ENCODE assay signal across 9 cellular contexts in the genomic region with DNA sequence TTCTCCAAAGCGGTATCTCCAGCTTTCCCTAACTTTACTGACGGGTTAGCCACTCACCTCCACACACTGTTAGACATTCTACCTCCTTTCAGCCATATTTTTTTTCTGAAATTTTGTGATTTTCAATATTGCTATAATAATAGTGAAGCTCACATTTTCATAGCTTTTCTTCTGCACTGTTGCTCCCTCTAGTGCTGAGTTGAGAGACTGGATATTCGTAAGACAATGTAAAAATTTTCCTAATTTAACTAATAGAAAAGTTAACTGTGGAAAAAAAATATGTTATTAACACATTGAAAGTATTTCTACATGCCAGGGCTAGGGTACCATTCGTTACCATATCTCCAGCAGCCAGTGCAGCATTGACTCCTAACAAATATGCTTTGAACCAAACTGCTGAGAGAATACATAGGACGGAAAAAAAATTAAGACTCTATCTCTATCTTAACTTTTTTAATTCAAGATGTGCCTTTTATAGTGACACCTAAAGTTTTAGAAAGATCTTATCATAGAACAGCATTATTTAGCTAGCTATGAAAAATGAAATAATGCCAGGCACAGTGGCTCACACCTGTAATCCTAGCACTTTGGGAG. TPM values are rescaled to one million over a fixed set of nuclear protein-coding genes. Genes with fewer than 3 reads are reported as not detected.
DNase-seq lines count a peak whose midpoint lies in the region; ATAC-seq and TF ChIP-seq lines count a peak whose summit lies in the region.
"Had no signal": no experiment of that assay in that cellular context is flagged by ENCODE, and none has a peak within 500 bp of the region (broad histone marks: within the 10 kb centered on the region; RNA-seq: fewer than 3 reads in every experiment).

No MANE protein-coding gene starts in this region.

- in situ Hi-C loops in Panc1 (cut with HindIII; ENCODE audit: low pct_unique_long_range_greater_than_20kb, low sequenced_read_pairs): no loop called here

- peaks cover 6% of the 10 kb centered on the region for H3K27me3 Mint-ChIP-seq in activated CD4-positive, alpha-beta T cell treated with anti-CD3 and anti-CD28 coated beads, Interleukin-2, amount 10 ng/mL, durations not matched to agents 7 days and 5 days

- no peaks in the 10 kb centered on the region for H3K36me3 Mint-ChIP-seq in activated CD4-positive, alpha-beta T cell treated with anti-CD3 and anti-CD28 coated beads, Interleukin-2, amount 10 ng/mL, durations not matched to agents 7 days and 5 days (ENCODE audit: low read depth)

- no peak overlapping the region for H3K27ac Mint-ChIP-seq in activated CD4-positive, alpha-beta T cell treated with anti-CD3 and anti-CD28 coated beads, Interleukin-2, amount 10 ng/mL, durations not matched to agents 7 days and 5 days

- BruUV-seq in Panc1 (replicated peaks; lab: Mats Ljungman, UMichigan): no TSS peak

- ATAC-seq in Panc1: no peak
- no peak for ATAC-seq in thoracic aorta (ENCODE audit: insufficient number of reproducible peaks, low FRiP score, low read depth)
- ATAC-seq in HG02970 (IDR thresholded peaks at IDR 0.05; ENCODE audit: low FRiP score, unreplicated experiment): no peak

- peaks cover 9% of the 10 kb centered on the region for H3K4me1 Mint-ChIP-seq in activated CD4-positive, alpha-beta T cell treated with anti-CD3 and anti-CD28 coated beads, Interleukin-2, amount 10 ng/mL, durations not matched to agents 7 days and 5 days

- H3K9me3 ChIP-seq in Panc1 (ENCODE audit: control insufficient read depth, insufficient read depth, low read depth, low read length) (no peaks in the 10 kb centered on the region), thoracic aorta (no peaks in the 10 kb centered on the region)
- H3K9me3 ChIP-seq: SJSA1 had no signal

- H3K27me3 ChIP-seq in Panc1 (ENCODE audit: control insufficient read depth, insufficient read depth, low read length) (no peaks in the 10 kb centered on the region), thoracic aorta (replicated peaks; ENCODE audit: insufficient read depth) (no peaks in the 10 kb centered on the region)

- H3K4me1 ChIP-seq in Panc1 (ENCODE audit: control insufficient read depth, insufficient read depth, low read length) (no peaks in the 10 kb centered on the region), thoracic aorta (ENCODE audit: control insufficient read depth in 1 of 2, low read depth in 2 of 2) (no peaks in the 10 kb centered on the region)
- H3K4me1 ChIP-seq: SJSA1 had no signal

- intact Hi-C loops in Panc1 (cut with micrococcal nuclease; ENCODE audit: unreplicated experiment): loop anchor here (5.0 kb wide), 1 partner anchor 293 kb away; no protein-coding TSS in a partner anchor

- no peak overlapping the region for H3K27ac ChIP-seq in Panc1 (ENCODE audit: low read length)
- H3K27ac ChIP-seq in thoracic aorta: no peak overlapping the region
- H3K27ac ChIP-seq: SJSA1 had no signal

- H3K36me3 ChIP-seq in Panc1 (ENCODE audit: control insufficient read depth, insufficient read depth, low read length) (no peaks in the 10 kb centered on the region), thoracic aorta (no peaks in the 10 kb centered on the region)
- H3K36me3 ChIP-seq: SJSA1 had no signal

- POLR2A ChIA-PET in Panc1 (lab: Charles Lee): no interaction called here
- POLR2A ChIA-PET in activated CD4-positive, alpha-beta T cell treated with anti-CD3 and anti-CD28 coated beads, Interleukin-2, amount 10 ng/mL, durations not matched to agents 7 days and 5 days (lab: Charles Lee): no interaction called here

- CTCF ChIA-PET in Panc1 (lab: Charles Lee): interaction anchor here (0.7 to 2.6 kb wide), 3 partner anchors 218 to 370 kb away, joined by 3 to 13 read pairs (median 4); no protein-coding TSS in a partner anchor
- CTCF ChIA-PET in activated CD4-positive, alpha-beta T cell treated with anti-CD3 and anti-CD28 coated beads, Interleukin-2, amount 10 ng/mL, durations not matched to agents 7 days and 5 days (lab: Charles Lee): interaction anchor here (1.5 to 1.8 kb wide), 2 partner anchors 9 to 10 kb away, joined by 5 read pairs; no protein-coding TSS in a partner anchor

- peak; percentile 15 for DNase-seq in NCI-H510A treated with DMSO at 0.1 percent for 48 hours (lab: John Stamatoyannopoulos, UW)
- DNase-seq in NCI-H510A (lab: John Stamatoyannopoulos, UW): no peak
- no peak for DNase-seq in Panc1 (ENCODE audit: low read depth, low spot score)
- peak; percentile 45 for DNase-seq in fibroblast of villous mesenchyme (ENCODE audit: low read depth)
- DNase-seq in thoracic aorta (ENCODE audit: low spot score): no peak
- no peak for DNase-seq in activated CD4-positive, alpha-beta T cell treated with anti-CD3 and anti-CD28 coated beads, Interleukin-2, amount 10 ng/mL, durations not matched to agents 7 days and 5 days
- no peak for DNase-seq in nucleus accumbens (lab: John Stamatoyannopoulos, UW)

- H3K4me3 ChIP-seq in Panc1 (ENCODE audit: low read depth in 2 of 2, low read length in 2 of 2): no peak overlapping the region
- H3K4me3 ChIP-seq in fibroblast of villous mesenchyme (ENCODE audit: low read depth, low read length): no peak overlapping the region
- no peak overlapping the region for H3K4me3 ChIP-seq in thoracic aorta
- H3K4me3 ChIP-seq: SJSA1 had no signal

- no peaks in the 10 kb centered on the region for H3K9me3 Mint-ChIP-seq in activated CD4-positive, alpha-beta T cell treated with anti-CD3 and anti-CD28 coated beads, Interleukin-2, amount 10 ng/mL, durations not matched to agents 7 days and 5 days

- H3K4me3 Mint-ChIP-seq in activated CD4-positive, alpha-beta T cell treated with anti-CD3 and anti-CD28 coated beads, Interleukin-2, amount 10 ng/mL, durations not matched to agents 7 days and 5 days: no peak overlapping the region

- TF ChIP-seq CTCF in Panc1 (IDR thresholded peaks at IDR 0.05) (peak; percentile 46; the same call in 1 of the 2 replicates), fibroblast of villous mesenchyme (IDR thresholded peaks at IDR 0.05; ENCODE audit: insufficient read depth, low read depth, low read length) (peak; percentile 59), thoracic aorta (IDR thresholded peaks at IDR 0.05) (peak; percentile 56)

RNA-seq across cellular contexts. Expression of gene ABCC9, which starts 48.7 kb away (rescaled TPM):
- total RNA-seq in Panc1 (2021; ENCODE audit: unreplicated experiment) (0.03 TPM), fibroblast of villous mesenchyme (7.4 and 12.1 TPM in 2 replicates), thoracic aorta (10 to 100 TPM; 19.6 to 42.6 TPM)
- polyA plus RNA-seq in Panc1 (2012; ENCODE audit: insufficient read length): not detected
- total RNA-seq in activated CD4-positive, alpha-beta T cell treated with anti-CD3 and anti-CD28 coated beads, Interleukin-2, amount 10 ng/mL, durations not matched to agents 7 days and 5 days: not detected

RNA-seq across cellular contexts. Expression of gene CMAS, which starts 56.1 kb away (rescaled TPM):
- total RNA-seq in Panc1 (2021; ENCODE audit: unreplicated experiment) (24.3 TPM), fibroblast of villous mesenchyme (16.8 and 28.1 TPM in 2 replicates), thoracic aorta (10 to 100 TPM; 33.7 to 38.7 TPM)
- 24.1 TPM for polyA plus RNA-seq in Panc1 (2012; ENCODE audit: insufficient read length)
- 10 to 100 TPM; 32.2 to 36.0 TPM for total RNA-seq in activated CD4-positive, alpha-beta T cell treated with anti-CD3 and anti-CD28 coated beads, Interleukin-2, amount 10 ng/mL, durations not matched to agents 7 days and 5 days

Comparison
In these comparisons a context has a peak if more than half of its experiments do, and no peak if none do; other contexts are left out.
1. DNase-seq: peak in NCI-H510A treated with DMSO at 0.1 percent for 48 hours (single experiment) and fibroblast of villous mesenchyme (single experiment); none in NCI-H510A (single experiment), Panc1 (single experiment), thoracic aorta (single experiment), activated CD4-positive, alpha-beta T cell treated with anti-CD3 and anti-CD28 coated beads, Interleukin-2, amount 10 ng/mL, durations not matched to agents 7 days and 5 days (single experiment) and nucleus accumbens (0 of 56).
2. Peak in every context shown above with its lines, with median percentiles within 50 percentile points of each other: CTCF ChIP-seq.